25 cellular contexts compared by ENCODE assay signal in genomic region chr9:106106396-106106795, GRCh38.
"Had no signal": no experiment of that assay in that cellular context is flagged by ENCODE, and none has a peak within 500 bp of the region (broad histone marks: within the 10 kb centered on the region; RNA-seq: fewer than 3 reads in every experiment).

No MANE protein-coding gene starts in this region.

- H3K4me1 ChIP-seq: left ventricle myocardium inferior, stomach, testis, thyroid gland, transverse colon, upper lobe of left lung, vagina had no signal

- H3K27me3 ChIP-seq: ovary, stomach, testis, thyroid gland, transverse colon, upper lobe of left lung, vagina had no signal

- H3K27ac ChIP-seq: left ventricle myocardium inferior, ovary, skin epidermis, stomach, testis, thyroid gland, transverse colon, upper lobe of left lung, vagina had no signal

- ATAC-seq: mucosa of descending colon; naive thymus-derived CD4-positive, alpha-beta T cell; natural killer cell treated with Interleukin-12 subunit alpha and Interleukin-12 subunit beta and Interleukin-15 and Interleukin-18, amount 100 ng/mL, for 72 hours; right cardiac atrium; sciatic nerve; stimulated activated naive B cell treated with anti-CD40 and anti-IgM and Interleukin-4, amounts not matched to agents 10 μg/mL and 1 μg/mL and 100 μg/mL, for 72 hours; stimulated activated naive CD8-positive, alpha-beta T cell treated with anti-CD3 and anti-CD28 coated beads, Interleukin-15, Interleukin-2, amounts not matched to agents 100 U/mL and 50 U/mL, for 24 hours had no signal

- H3K36me3 ChIP-seq: left ventricle myocardium inferior, ovary, stomach, thyroid gland, transverse colon, upper lobe of left lung, vagina had no signal

- H3K9me3 ChIP-seq: left ventricle myocardium inferior, mucosa of descending colon, ovary, testis, thyroid gland, transverse colon, upper lobe of left lung, vagina had no signal

- DNase-seq: hippocampal formation; immature natural killer cell; left ventricle myocardium inferior; midbrain; mucosa of descending colon; naive thymus-derived CD4-positive, alpha-beta T cell; ovary; retina; right cardiac atrium; stimulated activated CD4-positive, alpha-beta T cell treated with anti-CD3 and anti-CD28 coated beads, Interleukin-12 subunit alpha, Interleukin-12 subunit beta, amount 100 ng/mL, for 4 hours; stimulated activated CD4-positive, alpha-beta T cell treated with anti-CD3 and anti-CD28 coated beads, Interleukin-15, amount 100 ng/mL, for 24 hours; stimulated activated CD4-positive, alpha-beta T cell treated with anti-CD3 and anti-CD28 coated beads, Interleukin-2, amount 100 ng/mL, for 24 hours; stimulated activated CD4-positive, alpha-beta T cell treated with anti-CD3 and anti-CD28 coated beads, Interleukin-4, amount 100 ng/mL, for 1 hour; stimulated activated naive B cell treated with anti-CD40 and anti-IgM and Interleukin-4, amounts not matched to agents 10 μg/mL and 1 μg/mL and 100 μg/mL, for 72 hours; stimulated activated naive CD8-positive, alpha-beta T cell treated with anti-CD3 and anti-CD28 coated beads, Interleukin-15, Interleukin-2, amounts not matched to agents 100 U/mL and 50 U/mL, for 24 hours; stomach; testis; thyroid gland; transverse colon had no signal

- H3K4me3 ChIP-seq: left ventricle myocardium inferior, lung, mucosa of descending colon, ovary, skin epidermis, stomach, testis, thyroid gland, transverse colon, upper lobe of left lung, vagina had no signal
